ENCODE assay signal across 8 cellular contexts in genomic region chr4:68271851-68272756, GRCh38.
DNase-seq lines count a peak whose midpoint lies in the region; ATAC-seq lines count a peak whose summit lies in the region.

No MANE protein-coding gene starts in this region.

- no peaks in the 10 kb centered on the region for H3K36me3 ChIP-seq in effector memory CD4-positive, alpha-beta T cell (ENCODE audit: control insufficient read depth, insufficient read depth, low read length)

- no peaks in the 10 kb centered on the region for H3K9me3 ChIP-seq in effector memory CD4-positive, alpha-beta T cell (ENCODE audit: control insufficient read depth, low read length)

- DNase-seq in DMS114 treated with DMSO at 0.1 percent for 48 hours (lab: John Stamatoyannopoulos, UW; ENCODE audit: unreplicated experiment) (peak; percentile 35), NCI-H446 treated with DMSO at 0.1 percent for 48 hours (lab: John Stamatoyannopoulos, UW) (peak; percentile 4), brain pericyte (ENCODE audit: low read depth, low spot score) (peak; percentile 16), iris pigment epithelial cell (ENCODE audit: low read depth) (peak; percentile 68), superior temporal gyrus (ENCODE audit: extremely low spot score) (peak; percentile 88)
- no peak for DNase-seq in effector memory CD4-positive, alpha-beta T cell

- H3K4me3 ChIP-seq in effector memory CD4-positive, alpha-beta T cell (ENCODE audit: insufficient read depth, low read depth, low read length, poor library complexity, severe bottlenecking), result no peak overlapping the region

- H3K27ac ChIP-seq in effector memory CD4-positive, alpha-beta T cell (ENCODE audit: insufficient read depth, low read length, poor library complexity, severe bottlenecking), result no peak overlapping the region

- ATAC-seq in GM18520 (IDR thresholded peaks at IDR 0.05; ENCODE audit: unreplicated experiment) (peak; percentile 38), HG02970 (IDR thresholded peaks at IDR 0.05; ENCODE audit: low FRiP score, unreplicated experiment) (peak; percentile 68)

- H3K27me3 ChIP-seq in effector memory CD4-positive, alpha-beta T cell (replicated peaks; ENCODE audit: control insufficient read depth, insufficient read depth, low read length, poor library complexity, severe bottlenecking), result no peaks in the 10 kb centered on the region

- no peaks in the 10 kb centered on the region for H3K4me1 ChIP-seq in effector memory CD4-positive, alpha-beta T cell (ENCODE audit: control insufficient read depth, insufficient read depth, low read length, poor library complexity, severe bottlenecking)

Comparison
In these comparisons a context has a peak if more than half of its experiments do, and no peak if none do; other contexts are left out.
1. DNase-seq: peak in DMS114 treated with DMSO at 0.1 percent for 48 hours (single experiment), NCI-H446 treated with DMSO at 0.1 percent for 48 hours (single experiment), brain pericyte (single experiment), iris pigment epithelial cell (single experiment) and superior temporal gyrus (single experiment); none in effector memory CD4-positive, alpha-beta T cell (0 of 3).